In genomic region chr4:75244325-75244724, GRCh38 we compare ENCODE assay signal across 23 cellular contexts.
"Had no signal": no experiment of that assay in that cellular context is flagged by ENCODE, and none has a peak within 500 bp of the region (broad histone marks: within the 10 kb centered on the region; RNA-seq: fewer than 3 reads in every experiment).

No MANE protein-coding gene starts in this region.

- H3K4me3 ChIP-seq: heart right ventricle, hepatocyte, left lung, lower lobe of right lung, right atrium auricular region, right lobe of liver, smooth muscle cell, stomach, testis, thyroid gland, uterus had no signal

- H3K27ac ChIP-seq: heart right ventricle, hepatocyte, left lung, lower lobe of right lung, parathyroid adenoma, right atrium auricular region, right lobe of liver, stomach, testis, thyroid gland had no signal

- H3K36me3 ChIP-seq: heart right ventricle, left lung, lower lobe of right lung, right atrium auricular region, right lobe of liver, stomach, thyroid gland, uterus had no signal

- H3K27me3 ChIP-seq: heart right ventricle, hepatocyte, left lung, right atrium auricular region, right lobe of liver, stomach, testis, thyroid gland, uterus had no signal

- H3K4me1 ChIP-seq: heart right ventricle, left lung, parathyroid adenoma, right atrium auricular region, right lobe of liver, testis, thyroid gland, uterus had no signal

- H3K9me3 ChIP-seq: right lobe of liver, testis, thyroid gland, uterus had no signal

- ATAC-seq: heart right ventricle; left cardiac atrium; left lung; lower lobe of right lung; naive thymus-derived CD8-positive, alpha-beta T cell; right lobe of liver; stimulated activated naive B cell treated with anti-CD40 and anti-IgM and Interleukin-4, amounts not matched to agents 10 μg/mL and 1 μg/mL and 100 μg/mL, for 72 hours; stimulated activated naive CD8-positive, alpha-beta T cell treated with anti-CD3 and anti-CD28 coated beads, Interleukin-15, Interleukin-2, amounts not matched to agents 100 U/mL and 50 U/mL, for 24 hours had no signal

- DNase-seq: heart right ventricle; islet precursor cell; left cardiac atrium; left lung; lower lobe of right lung; mammary epithelial cell; mesenchymal stem cell; naive thymus-derived CD8-positive, alpha-beta T cell; nucleus accumbens; right lobe of liver; stimulated activated CD4-positive, alpha-beta T cell treated with anti-CD3 and anti-CD28 coated beads, Interleukin-1b, Interleukin-23, amount 100 ng/mL, for 48 hours; stimulated activated CD4-positive, alpha-beta T cell treated with anti-CD3 and anti-CD28 coated beads, Interleukin-2, amount 100 ng/mL, for 48 hours; stimulated activated naive B cell treated with anti-CD40 and anti-IgM and Interleukin-4, amounts not matched to agents 10 μg/mL and 1 μg/mL and 100 μg/mL, for 72 hours; stimulated activated naive CD8-positive, alpha-beta T cell treated with anti-CD3 and anti-CD28 coated beads, Interleukin-15, Interleukin-2, amounts not matched to agents 100 U/mL and 50 U/mL, for 24 hours; stomach; testis; thyroid gland; trophoblast cell had no signal
